9 cellular contexts compared by ENCODE assay signal in the genomic region with DNA sequence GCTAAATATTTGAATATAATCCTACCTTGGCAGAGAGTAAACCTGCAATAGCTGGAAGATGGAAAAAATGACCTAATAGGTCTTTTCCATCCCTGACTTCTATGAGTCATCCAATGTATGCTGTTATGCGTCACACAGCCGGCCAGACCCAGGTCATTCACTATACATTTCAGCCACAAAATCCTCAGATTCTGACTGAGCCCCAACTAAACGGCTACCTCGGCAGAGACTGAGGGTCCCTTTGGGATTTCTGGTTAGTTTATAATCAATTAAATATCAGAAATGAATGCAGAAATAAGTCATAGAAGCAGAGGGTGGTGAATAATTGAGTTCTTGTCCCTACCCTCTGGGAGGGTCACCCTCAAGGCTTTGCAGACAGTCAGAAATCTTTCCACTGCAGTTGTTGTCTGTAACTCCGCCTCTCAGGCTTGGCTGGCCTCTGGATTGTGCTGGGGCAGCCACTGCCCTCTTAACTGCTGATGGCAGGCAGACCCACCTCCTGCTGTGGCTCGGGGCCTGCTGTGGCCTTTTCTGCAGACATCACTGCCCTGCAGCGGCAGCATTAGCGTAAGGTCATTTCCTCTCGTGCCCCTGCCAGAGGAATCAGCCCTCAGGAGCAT.
DNase-seq lines count a peak whose midpoint lies in the region; ATAC-seq and TF ChIP-seq lines count a peak whose summit lies in the region.
"Had no signal": no experiment of that assay in that cellular context is flagged by ENCODE, and none has a peak within 500 bp of the region (broad histone marks: within the 10 kb centered on the region; RNA-seq: fewer than 3 reads in every experiment).

No MANE protein-coding gene starts in this region.

- peaks cover 21% of the 10 kb centered on the region for H3K79me1 ChIP-seq in trophoblast cell (ENCODE audit: low read length)

- in situ Hi-C loops in GM23248 (cut with MboI), result no loop called here

- H3K18ac ChIP-seq in trophoblast cell (ENCODE audit: low read length), result no peak overlapping the region

- TF ChIP-seq POLR2A in esophagus muscularis mucosa (IDR thresholded peaks at IDR 0.05; ENCODE audit: low read depth), result no peak

- H3K4me3 ChIP-seq in GM23248, result no peak overlapping the region
- H3K4me3 ChIP-seq in epithelial cell of esophagus (ENCODE audit: low read length), result no peak overlapping the region
- H3K4me3 ChIP-seq in trophoblast cell (ENCODE audit: low read depth, low read length), result no peak overlapping the region
- H3K4me3 ChIP-seq in esophagus muscularis mucosa, result no peak overlapping the region

- H3K27me3 ChIP-seq in GM23248 (replicated peaks; ENCODE audit: insufficient read depth), result no peaks in the 10 kb centered on the region
- no peaks in the 10 kb centered on the region for H3K27me3 ChIP-seq in trophoblast cell (ENCODE audit: insufficient read depth, low read length)
- H3K27me3 ChIP-seq in esophagus muscularis mucosa, result no peaks in the 10 kb centered on the region

- H4K91ac ChIP-seq in trophoblast cell (ENCODE audit: low read depth, low read length), result peak overlapping the region; percentile 3

- no peak overlapping the region for H3K14ac ChIP-seq in trophoblast cell (ENCODE audit: low read length)

- peak overlapping the region; percentile 74 for H2BK5ac ChIP-seq in trophoblast cell (ENCODE audit: low read depth, low read length, poor library complexity)

- no peaks in the 10 kb centered on the region for H4K20me1 ChIP-seq in GM23248 (ENCODE audit: insufficient read depth)

- peaks cover 13% of the 10 kb centered on the region for H3F3A ChIP-seq in GM23248 (ENCODE audit: insufficient read depth)

- H3K9me2 ChIP-seq in GM23248 (ENCODE audit: insufficient read depth), result no peaks in the 10 kb centered on the region

- H4K8ac ChIP-seq in trophoblast cell (ENCODE audit: low read depth, low read length), result no peak overlapping the region

- intact Hi-C loops in esophagus muscularis mucosa (cut with DNase I), result no loop called here

- no peak overlapping the region for H2AFZ ChIP-seq in GM23248
- H2AFZ ChIP-seq in trophoblast cell (ENCODE audit: insufficient read depth, low read length, poor library complexity), result no peak overlapping the region

- no peak for TF ChIP-seq EP300 in esophagus muscularis mucosa (IDR thresholded peaks at IDR 0.05)

- H3K4me1 ChIP-seq in GM23248 (ENCODE audit: insufficient read depth) (peaks cover 15% of the 10 kb centered on the region), trophoblast cell (ENCODE audit: control insufficient read depth in 1 of 2, insufficient read depth in 2 of 2, low read length in 2 of 2) (peaks cover 8 to 12% of the 10 kb centered on the region in 2 experiments), esophagus muscularis mucosa (peaks cover 0 to 25% (median 20%) of the 10 kb centered on the region in 4 donors)

- no peak overlapping the region for H4K12ac ChIP-seq in trophoblast cell (ENCODE audit: low read depth, low read length)

- DNase-seq in GM23248 (peak; percentile 70), NCI-H69 (lab: John Stamatoyannopoulos, UW) (peak; percentile 25), epithelial cell of esophagus (ENCODE audit: low read depth) (peak; percentile 82), trophoblast cell (peak in 1 of 2 donors; percentile 54), CD1c-positive myeloid dendritic cell (ENCODE audit: extremely low spot score) (no peak), esophagus muscularis mucosa (ENCODE audit: extremely low spot score) (no peak)
- no peak for DNase-seq in stimulated activated CD4-positive, alpha-beta T cell treated with anti-CD3 and anti-CD28 coated beads, Interleukin-2, amount 100 ng/mL, for 48 hours
- DNase-seq: activated CD4-positive, alpha-beta T cell treated with anti-CD3 and anti-CD28 coated beads for 48 hours had no signal

- H3K9ac ChIP-seq in GM23248, result no peak overlapping the region
- H3K9ac ChIP-seq in trophoblast cell (ENCODE audit: low read length), result no peak overlapping the region

- H3K23ac ChIP-seq in trophoblast cell (ENCODE audit: low read length), result no peak overlapping the region

- H3K79me2 ChIP-seq in GM23248 (ENCODE audit: insufficient read depth) (no peaks in the 10 kb centered on the region), trophoblast cell (ENCODE audit: control insufficient read depth, insufficient read depth, low read length, poor library complexity) (peaks cover 2% of the 10 kb centered on the region)

- H3K36me3 ChIP-seq in GM23248 (ENCODE audit: low read depth), result no peaks in the 10 kb centered on the region
- H3K36me3 ChIP-seq in trophoblast cell (ENCODE audit: control insufficient read depth in 1 of 2, insufficient read depth in 2 of 2, low read length in 2 of 2), result no peaks in the 10 kb centered on the region
- H3K36me3 ChIP-seq in esophagus muscularis mucosa, result no peaks in the 10 kb centered on the region

- H3K9me3 ChIP-seq in GM23248 (ENCODE audit: low read depth) (no peaks in the 10 kb centered on the region), trophoblast cell (ENCODE audit: insufficient read depth, low read depth, low read length) (no peaks in the 10 kb centered on the region), esophagus muscularis mucosa (no peaks in the 10 kb centered on the region)

- peak overlapping the region; percentile 68 for H2BK120ac ChIP-seq in trophoblast cell (ENCODE audit: insufficient read depth, low read length, poor library complexity)

- no peak overlapping the region for H3K4me2 ChIP-seq in GM23248 (ENCODE audit: unreplicated experiment)
- H3K4me2 ChIP-seq in trophoblast cell (ENCODE audit: low read length), result peak overlapping the region; percentile 40

- no peak overlapping the region for H3K4ac ChIP-seq in trophoblast cell (ENCODE audit: low read depth, low read length)

- 53 to 57% methylated on average over 9 of the region's 9 CpGs for WGBS in GM23248 (ENCODE audit: low coverage in 1 of 2, low lambda C conversion rate in 2 of 2, missing lambda C conversion rate in 2 of 2), 2 experiments
- WGBS in trophoblast cell (ENCODE audit: extremely low coverage, insufficient coverage, insufficient read length), result no CpG with 5 or more reads among the region's 9 CpGs
- 37% methylated on average over 8 of the region's 9 CpGs for WGBS in esophagus muscularis mucosa

- H2BK12ac ChIP-seq in trophoblast cell (ENCODE audit: low read length), result no peak overlapping the region

- no peak for TF ChIP-seq CTCF in epithelial cell of esophagus (IDR thresholded peaks at IDR 0.05; ENCODE audit: insufficient read depth, low read depth, low read length, missing control alignments)
- no peak for TF ChIP-seq CTCF in esophagus muscularis mucosa (IDR thresholded peaks at IDR 0.05)

- H2AK5ac ChIP-seq in trophoblast cell (ENCODE audit: low read length), result no peak overlapping the region

- H3K27ac ChIP-seq in GM23248 (no peak overlapping the region), trophoblast cell (ENCODE audit: low read depth, low read length) (peak overlapping the region; percentile 89), esophagus muscularis mucosa (replicated peaks in 1 of 4) (no peak overlapping the region)

- no peak for ATAC-seq in GM21367 (IDR thresholded peaks at IDR 0.05; ENCODE audit: unreplicated experiment)

Comparison
In these comparisons a context has a peak if more than half of its experiments do, and no peak if none do; other contexts are left out.
1. DNase-seq: peak in GM23248 (single experiment), NCI-H69 (single experiment) and epithelial cell of esophagus (single experiment); none in stimulated activated CD4-positive, alpha-beta T cell treated with anti-CD3 and anti-CD28 coated beads, Interleukin-2, amount 100 ng/mL, for 48 hours (0 of 2), CD1c-positive myeloid dendritic cell (single experiment) and esophagus muscularis mucosa (single experiment).